In genomic region chr4:3470244-3471097, GRCh38 we compare ENCODE assay signal across 1 cellular context.
A peak's percentile ranks its signal among the peaks of the same experiment; 100 is the strongest.
TF ChIP-seq lines count a peak whose summit lies in the region.

No MANE protein-coding gene starts in this region.

TF ChIP-seq in IMR-90, 13 proteins besides CTCF, POLR2A, EP300 and RAD21 (continued from another document):
- TF ChIP-seq ELK1 (IDR thresholded peaks at IDR 0.05; ENCODE audit: borderline replicate concordance, low read depth, low read length) (no peak), MAFK (IDR thresholded peaks at IDR 0.05; ENCODE audit: low read depth, low read length) (no peak), MAZ (IDR thresholded peaks at IDR 0.05; ENCODE audit: borderline replicate concordance, low read depth, low read length) (no peak), USF2 (IDR thresholded peaks at IDR 0.05; ENCODE audit: low read depth, low read length) (peak; percentile 32; the same call in 1 of the 2 replicates), CEBPB (IDR thresholded peaks at IDR 0.05; ENCODE audit: low read depth, low read length) (no peak), BHLHE40 (IDR thresholded peaks at IDR 0.05; ENCODE audit: low read depth, low read length) (peak; percentile 80)
